In the genomic region with DNA sequence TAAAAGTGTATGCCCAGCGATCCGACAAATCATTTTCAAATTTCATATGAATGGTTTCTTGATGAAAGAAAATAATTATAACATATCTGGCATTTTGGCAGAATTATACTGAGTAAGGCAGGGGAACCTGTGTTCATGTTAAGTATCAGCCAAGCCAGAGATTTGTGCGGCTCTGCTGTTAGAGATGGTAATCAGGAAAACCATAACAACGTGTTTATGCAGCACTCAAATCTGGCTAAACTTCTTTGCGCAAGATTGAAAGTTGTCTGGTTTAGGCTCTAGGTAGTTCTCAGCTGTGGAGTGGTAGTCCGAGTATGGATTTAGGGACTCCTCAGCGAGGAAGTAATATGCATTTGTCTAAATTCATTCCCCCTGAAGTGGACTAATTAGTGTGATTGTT, we compare ENCODE assay signal across 32 cellular contexts.
"Had no signal": no experiment of that assay in that cellular context is flagged by ENCODE, and none has a peak within 500 bp of the region (broad histone marks: within the 10 kb centered on the region; RNA-seq: fewer than 3 reads in every experiment).

No MANE protein-coding gene starts in this region.

- H3K9me3 Mint-ChIP-seq: activated CD4-positive, alpha-beta T cell treated with anti-CD3 and anti-CD28 coated beads, Interleukin-2, amount 10 ng/mL, durations not matched to agents 7 days and 5 days; activated naive CD4-positive, alpha-beta T cell treated with anti-CD3 and anti-CD28 coated beads, Interleukin-2, amount 10 ng/mL, durations not matched to agents 7 days and 5 days; activated T-cell treated with anti-CD3 and anti-CD28 coated beads, Interleukin-2, amount 50 U/mL, for 24 hours; activated T-cell treated with anti-CD3 and anti-CD28 coated beads, Interleukin-2, amount 50 U/mL, for 72 hours; brain; central memory CD8-positive, alpha-beta T cell; dendritic cell treated with granulocyte-macrophage colony-stimulating factor and Interleukin-4, amounts not matched to agents 40 ng/mL and 50 ng/mL, for 4 days; T-helper 1 cell treated with Interleukin-12 subunit alpha and Interleukin-12 subunit beta and Interleukin-4 antibody, amounts not matched to agents 30 μg/mL and 1 μg/mL, for 36 hours; WTC11 had no signal

- H3K27ac Mint-ChIP-seq: activated CD4-positive, alpha-beta memory T cell treated with anti-CD3 and anti-CD28 coated beads, Interleukin-2, amount 10 ng/mL, durations not matched to agents 7 days and 5 days; activated CD4-positive, alpha-beta T cell treated with anti-CD3 and anti-CD28 coated beads, Interleukin-2, amount 10 ng/mL, durations not matched to agents 7 days and 5 days; activated naive CD4-positive, alpha-beta T cell treated with anti-CD3 and anti-CD28 coated beads, Interleukin-2, amount 10 ng/mL, durations not matched to agents 7 days and 5 days; activated naive CD4-positive, alpha-beta T cell treated with anti-CD3 and anti-CD28 coated beads, Interleukin-2, amount 50 U/mL, for 72 hours; activated naive CD8-positive, alpha-beta T cell treated with anti-CD3 and anti-CD28 coated beads, Interleukin-2, amount 10 ng/mL, durations not matched to agents 7 days and 5 days; activated T-cell treated with anti-CD3 and anti-CD28 coated beads, Interleukin-2, amount 50 U/mL, for 24 hours; activated T-cell treated with anti-CD3 and anti-CD28 coated beads, Interleukin-2, amount 50 U/mL, for 72 hours; dendritic cell treated with granulocyte-macrophage colony-stimulating factor and Interleukin-4, amounts not matched to agents 40 ng/mL and 50 ng/mL, for 4 days; T-cell; T-helper 1 cell treated with Interleukin-12 subunit alpha and Interleukin-12 subunit beta and Interleukin-4 antibody, amounts not matched to agents 30 μg/mL and 1 μg/mL, for 36 hours; WTC11 had no signal

- H3K4me1 Mint-ChIP-seq: activated CD4-positive, alpha-beta memory T cell treated with anti-CD3 and anti-CD28 coated beads, Interleukin-2, amount 10 ng/mL, durations not matched to agents 7 days and 5 days; activated CD4-positive, alpha-beta T cell treated with anti-CD3 and anti-CD28 coated beads, Interleukin-2, amount 10 ng/mL, durations not matched to agents 7 days and 5 days; activated naive CD4-positive, alpha-beta T cell treated with anti-CD3 and anti-CD28 coated beads, Interleukin-2, amount 10 ng/mL, durations not matched to agents 7 days and 5 days; activated naive CD8-positive, alpha-beta T cell treated with anti-CD3 and anti-CD28 coated beads, Interleukin-2, amount 10 ng/mL, durations not matched to agents 7 days and 5 days; central memory CD8-positive, alpha-beta T cell; T-cell had no signal

- H3K36me3 Mint-ChIP-seq: activated naive CD4-positive, alpha-beta T cell treated with anti-CD3 and anti-CD28 coated beads, Interleukin-2, amount 10 ng/mL, durations not matched to agents 7 days and 5 days; activated naive CD4-positive, alpha-beta T cell treated with anti-CD3 and anti-CD28 coated beads, Interleukin-2, amount 50 U/mL, for 72 hours; activated naive CD8-positive, alpha-beta T cell treated with anti-CD3 and anti-CD28 coated beads, Interleukin-2, amount 10 ng/mL, durations not matched to agents 7 days and 5 days; brain; T-cell; WTC11 had no signal

- DNase-seq: activated CD4-positive, alpha-beta memory T cell treated with anti-CD3 and anti-CD28 coated beads, Interleukin-2, amount 10 ng/mL, durations not matched to agents 7 days and 5 days; activated CD4-positive, alpha-beta T cell treated with anti-CD3 and anti-CD28 coated beads for 1 hour; activated CD4-positive, alpha-beta T cell treated with anti-CD3 and anti-CD28 coated beads for 4 hours; activated CD4-positive, alpha-beta T cell treated with anti-CD3 and anti-CD28 coated beads, Interleukin-2, amount 10 ng/mL, durations not matched to agents 7 days and 5 days; activated CD4-positive, alpha-beta T cell treated with anti-CD3 and anti-CD28 coated beads, Interleukin-2, amount 50 U/mL, for 4 hours; activated CD8-positive, alpha-beta memory T cell treated with anti-CD3 and anti-CD28 coated beads, Interleukin-2, amount 50 U/mL, for 48 hours; activated gamma-delta T cell; activated naive CD4-positive, alpha-beta T cell; activated naive CD4-positive, alpha-beta T cell treated with anti-CD3 and anti-CD28 coated beads, Interleukin-2, amount 10 ng/mL, durations not matched to agents 7 days and 5 days; activated naive CD8-positive, alpha-beta T cell treated with anti-CD3 and anti-CD28 coated beads, Interleukin-2, amount 10 ng/mL, durations not matched to agents 7 days and 5 days; activated T-cell treated with anti-CD3 and anti-CD28 coated beads for 4 hours; activated T-cell treated with anti-CD3 and anti-CD28 coated beads, Interleukin-2, amount 50 U/mL, for 24 hours; activated T-cell treated with anti-CD3 and anti-CD28 coated beads, Interleukin-2, amount 50 U/mL, for 72 hours; dorsolateral prefrontal cortex; effector memory CD4-positive, alpha-beta T cell; erythroblast; foreskin melanocyte; SW 1271; T-cell; T-helper 9 cell had no signal

- H3K4me3 Mint-ChIP-seq: activated CD4-positive, alpha-beta memory T cell treated with anti-CD3 and anti-CD28 coated beads, Interleukin-2, amount 10 ng/mL, durations not matched to agents 7 days and 5 days; activated CD4-positive, alpha-beta T cell treated with anti-CD3 and anti-CD28 coated beads, Interleukin-2, amount 10 ng/mL, durations not matched to agents 7 days and 5 days; activated naive CD4-positive, alpha-beta T cell treated with anti-CD3 and anti-CD28 coated beads, Interleukin-2, amount 10 ng/mL, durations not matched to agents 7 days and 5 days; activated naive CD8-positive, alpha-beta T cell treated with anti-CD3 and anti-CD28 coated beads, Interleukin-2, amount 10 ng/mL, durations not matched to agents 7 days and 5 days; activated T-cell treated with anti-CD3 and anti-CD28 coated beads, Interleukin-2, amount 50 U/mL, for 24 hours; activated T-cell treated with anti-CD3 and anti-CD28 coated beads, Interleukin-2, amount 50 U/mL, for 72 hours; central memory CD8-positive, alpha-beta T cell; dendritic cell treated with granulocyte-macrophage colony-stimulating factor and Interleukin-4, amounts not matched to agents 40 ng/mL and 50 ng/mL, for 4 days; T-cell; T-helper 1 cell treated with Interleukin-12 subunit alpha and Interleukin-12 subunit beta and Interleukin-4 antibody, amounts not matched to agents 30 μg/mL and 1 μg/mL, for 36 hours; WTC11 had no signal

- ATAC-seq: activated naive CD4-positive, alpha-beta T cell treated with anti-CD3 and anti-CD28 coated beads, Interleukin-2, amount 50 U/mL, for 72 hours; activated T-cell treated with anti-CD3 and anti-CD28 coated beads, Interleukin-2, amount 50 U/mL, for 72 hours; gastroesophageal sphincter; T-cell; WTC11 had no signal

- H3K27ac ChIP-seq: ascending aorta, breast epithelium, cardiac muscle cell, coronary artery, dorsolateral prefrontal cortex, esophagus muscularis mucosa, gastroesophageal sphincter had no signal
